Comparison of ENCODE assay signal across 9 cellular contexts in the genomic region with DNA sequence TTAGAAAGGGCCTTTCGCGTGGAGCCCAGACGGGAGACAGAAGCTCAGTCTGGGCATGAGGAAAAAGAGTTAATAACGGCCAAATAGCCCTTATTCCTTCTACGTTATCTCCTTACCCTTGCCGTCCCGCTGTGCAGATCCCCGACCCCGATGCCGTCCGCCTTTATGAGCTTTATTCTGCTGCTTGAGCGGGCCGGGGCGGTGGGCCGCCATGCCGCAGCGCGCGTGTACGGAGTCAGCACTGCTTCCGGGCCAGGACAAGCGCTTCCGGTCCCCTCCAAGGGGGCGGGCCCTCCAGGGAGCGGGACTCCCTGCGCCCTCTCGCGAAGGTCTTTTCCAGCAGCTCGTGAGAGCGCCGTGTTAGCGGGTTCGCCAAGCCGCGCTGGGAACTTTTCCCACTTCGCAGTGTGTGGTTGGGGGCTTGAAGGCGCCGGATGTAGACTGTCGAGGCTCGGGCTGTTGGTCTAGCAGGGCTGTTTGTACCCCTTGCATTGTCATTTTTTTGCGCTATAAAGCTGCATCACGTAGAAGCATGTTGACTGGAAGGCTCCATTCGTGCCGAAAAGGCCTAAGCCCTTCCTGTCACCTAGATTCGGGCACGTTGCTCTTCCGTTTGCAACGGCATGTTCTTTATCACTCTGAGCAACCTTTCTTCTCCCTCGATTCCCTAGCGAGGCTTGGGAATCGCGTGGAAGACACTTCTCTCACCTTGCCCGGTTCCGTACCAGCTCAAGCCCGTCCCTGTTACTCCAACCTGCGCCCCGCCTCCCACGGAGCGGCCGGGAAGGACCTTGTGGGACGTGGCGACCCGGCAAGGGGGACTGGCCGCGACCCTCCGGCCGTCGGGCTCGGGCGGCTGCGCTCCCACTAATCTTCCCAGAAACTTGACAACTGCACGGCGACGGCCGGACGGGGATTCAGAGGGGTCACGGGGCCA. TPM values are rescaled to one million over a fixed set of nuclear protein-coding genes. Genes with fewer than 3 reads are reported as not detected.
DNase-seq lines count a peak whose midpoint lies in the region; ATAC-seq, FAIRE-seq and TF ChIP-seq lines count a peak whose summit lies in the region.
"Had no signal": no experiment of that assay in that cellular context is flagged by ENCODE, and none has a peak within 500 bp of the region (broad histone marks: within the 10 kb centered on the region; RNA-seq: fewer than 3 reads in every experiment).

A gene (minus strand): TSS at position 243 of the 937 bp plus-strand sequence. CDS start 30 bp downstream, at position 213.

- peak; percentile 27 for TF ChIP-seq CTCF in kidney (IDR thresholded peaks at IDR 0.05; ENCODE audit: borderline replicate concordance, extremely low read depth, insufficient read depth)

- H3K27ac ChIP-seq in kidney (ENCODE audit: low read depth in 2 of 2, low read length in 2 of 2), result peak within 1 kb of the TSS; percentile 91 to 93

- DNase-seq in AG08395 (ENCODE audit: low spot score) (peak; percentile 98), NCI-H345 treated with DMSO at 0.1 percent for 48 hours (lab: John Stamatoyannopoulos, UW; ENCODE audit: unreplicated experiment) (peak; percentile 47), cerebellar nuclear complex (lab: John Stamatoyannopoulos, UW) (peak; percentile 30 to 76), kidney (peak; percentile 97)
- peak; percentile 89 for DNase-seq in activated CD4-positive, CD25-positive, alpha-beta regulatory T cell treated with anti-CD3 and anti-CD28 coated beads, Interleukin-2, amount 50 U/mL, for 72 hours
- peak; percentile 95 for DNase-seq in stimulated activated CD4-positive, alpha-beta T cell treated with anti-CD3 and anti-CD28 coated beads, Interleukin-15, amount 100 ng/mL, for 24 hours

- peaks cover 19 to 26% of the 10 kb centered on the region in 2 donors for H3K36me3 ChIP-seq in kidney (ENCODE audit: control insufficient read depth in 1 of 2, insufficient read depth in 2 of 2, low read length in 2 of 2)

- H3K9ac ChIP-seq in kidney (ENCODE audit: low read length in 2 of 2), result peak within 1 kb of the TSS; percentile 81 to 83

- peaks cover 6 to 9% of the 10 kb centered on the region in 2 donors for H3K4me1 ChIP-seq in kidney (ENCODE audit: control insufficient read depth in 1 of 2, insufficient read depth in 1 of 2, low read depth in 1 of 2, low read length in 2 of 2)

- ATAC-seq in GM18868 (IDR thresholded peaks at IDR 0.05; ENCODE audit: unreplicated experiment) (peak; percentile 77), HG03135 (IDR thresholded peaks at IDR 0.05; ENCODE audit: unreplicated experiment) (peak; percentile 78)

- FAIRE-seq in kidney (lab: Jason Lieb, UNC), result no peak
- FAIRE-seq: TTC549 had no signal

- intact Hi-C loops in kidney (cut with DNase I), result no loop called here

- peak within 1 kb of the TSS; percentile 90 to 99 for H3K4me3 ChIP-seq in kidney (ENCODE audit: low read length in 2 of 2)

- H3K9me3 ChIP-seq in kidney (ENCODE audit: control insufficient read depth in 1 of 2, low read length in 2 of 2), result no peaks in the 10 kb centered on the region

RNA-seq across cellular contexts. Expression of the gene that starts here (rescaled TPM):
- total RNA-seq in kidney, result 24.4 TPM
- polyA plus RNA-seq in kidney (ENCODE audit: insufficient read depth, low read depth, low replicate concordance), result 9.1 TPM

Comparison
In these comparisons a context has a peak if more than half of its experiments do, and no peak if none do; other contexts are left out.
1. Peak in every context shown above with its lines: DNase-seq, ATAC-seq, H3K4me3 ChIP-seq and H3K27ac ChIP-seq.
2. DNase-seq: peak in every context shown above with its lines; median percentile 98 in AG08395; 97 in kidney; 95 in stimulated activated CD4-positive, alpha-beta T cell treated with anti-CD3 and anti-CD28 coated beads, Interleukin-15, amount 100 ng/mL, for 24 hours; 89 in activated CD4-positive, CD25-positive, alpha-beta regulatory T cell treated with anti-CD3 and anti-CD28 coated beads, Interleukin-2, amount 50 U/mL, for 72 hours; 53 in cerebellar nuclear complex; 47 in NCI-H345 treated with DMSO at 0.1 percent for 48 hours.